Comparison of ENCODE assay signal across 35 cellular contexts in genomic region chr10:83302623-83303022, GRCh38.
"Had no signal": no experiment of that assay in that cellular context is flagged by ENCODE, and none has a peak within 500 bp of the region (broad histone marks: within the 10 kb centered on the region; RNA-seq: fewer than 3 reads in every experiment).

No MANE protein-coding gene starts in this region.

- H3K27me3 ChIP-seq: adrenal gland, body of pancreas, brain microvascular endothelial cell, cardiac muscle cell had no signal

- H3K27ac ChIP-seq: adrenal gland, body of pancreas, brain microvascular endothelial cell, cardiac muscle cell, VCaP had no signal

- FAIRE-seq: astrocyte, bronchial epithelial cell, TTC549 had no signal

- H3K36me3 ChIP-seq: adrenal gland, brain microvascular endothelial cell, cardiac muscle cell had no signal

- DNase-seq: activated B cell treated with CpG ODN at 0.5 μM for 24 hours; activated CD4-positive, alpha-beta memory T cell treated with anti-CD3 and anti-CD28 coated beads for 36 hours; activated CD4-positive, alpha-beta T cell treated with anti-CD3 and anti-CD28 coated beads for 4 hours; activated CD4-positive, alpha-beta T cell treated with anti-CD3 and anti-CD28 coated beads, Interleukin-2, amount 10 ng/mL, durations not matched to agents 24 days and 14 days; activated CD4-positive, alpha-beta T cell treated with anti-CD3 and anti-CD28 coated beads, Interleukin-2, amount 50 U/mL, for 1 hour; activated CD4-positive, alpha-beta T cell treated with anti-CD3 and anti-CD28 coated beads, Interleukin-2, amount 50 U/mL, for 4 hours; activated CD4-positive, CD25-positive, alpha-beta regulatory T cell treated with anti-CD3 and anti-CD28 coated beads, Interleukin-2, amount 50 U/mL, for 72 hours; activated CD8-positive, alpha-beta memory T cell treated with anti-CD3 and anti-CD28 coated beads, Interleukin-2, amount 50 U/mL, for 4 hours; activated CD8-positive, alpha-beta T cell treated with anti-CD3 and anti-CD28 coated beads for 36 hours; activated effector memory CD4-positive, alpha-beta T cell treated with anti-CD3 and anti-CD28 coated beads, Interleukin-2, amount 50 U/mL, for 16 hours; activated gamma-delta T cell treated with Interleukin-2 at 50 U/mL for 16 hours; activated naive CD4-positive, alpha-beta T cell; activated naive CD4-positive, alpha-beta T cell treated with anti-CD3 and anti-CD28 coated beads for 36 hours; activated naive CD4-positive, alpha-beta T cell treated with anti-CD3 and anti-CD28 coated beads, Interleukin-2, amount 50 U/mL, for 16 hours; activated naive CD8-positive, alpha-beta T cell treated with anti-CD3 and anti-CD28 coated beads for 36 hours; activated T-cell treated with anti-CD3 and anti-CD28 coated beads for 4 hours; activated T-cell treated with anti-CD3 and anti-CD28 coated beads, Interleukin-2, amount 50 U/mL, for 1 hour; activated T-cell treated with anti-CD3 and anti-CD28 coated beads, Interleukin-2, amount 50 U/mL, for 4 hours; activated T-cell treated with anti-CD3 and anti-CD28 coated beads, Interleukin-2, amount 50 U/mL, for 72 hours; adrenal gland; aorta; body of pancreas; brain microvascular endothelial cell; caudate nucleus; cerebellar nuclear complex; T-helper 1 cell; T-helper 2 cell; T-helper 9 cell had no signal

- H3K9me3 ChIP-seq: adrenal gland, body of pancreas had no signal

- H3K4me3 ChIP-seq: adrenal gland, body of pancreas, cardiac muscle cell had no signal

- ATAC-seq: activated CD8-positive, alpha-beta T cell treated with anti-CD3 and anti-CD28 coated beads for 36 hours; activated naive CD4-positive, alpha-beta T cell treated with anti-CD3 and anti-CD28 coated beads, Interleukin-2, amount 50 U/mL, for 72 hours; activated T-cell treated with anti-CD3 and anti-CD28 coated beads, Interleukin-2, amount 50 U/mL, for 4 hours; activated T-cell treated with anti-CD3 and anti-CD28 coated beads, Interleukin-2, amount 50 U/mL, for 72 hours; activated T-helper 17 cell treated with anti-CD3 and anti-CD28 coated beads, Interleukin-2, amount 50 U/mL, for 72 hours; body of pancreas had no signal

- H3K4me1 ChIP-seq: adrenal gland, body of pancreas had no signal
